In genomic region chr10:112565434-112566053, GRCh38 we compare ENCODE assay signal across 9 cellular contexts.
A peak's percentile ranks its signal among the peaks of the same experiment; 100 is the strongest.
DNase-seq lines count a peak whose midpoint lies in the region; ATAC-seq and FAIRE-seq lines count a peak whose summit lies in the region.
"Had no signal": no experiment of that assay in that cellular context is flagged by ENCODE, and none has a peak within 500 bp of the region (broad histone marks: within the 10 kb centered on the region; RNA-seq: fewer than 3 reads in every experiment).

No MANE protein-coding gene starts in this region.

- 45 to 54% (median 52%) methylated on average over 4 of the region's 4 CpGs for WGBS in small intestine, 3 donors

- H3K4me1 ChIP-seq in HAP-1 (peaks cover 12% of the 10 kb centered on the region), adipocyte (ENCODE audit: control insufficient read depth, insufficient read depth, low read length) (peaks cover 17% of the 10 kb centered on the region), small intestine (ENCODE audit: control insufficient read depth in 2 of 2, insufficient read depth in 1 of 2, low read depth in 1 of 2, low read length in 1 of 2) (peaks cover 0 to 3% of the 10 kb centered on the region in 2 donors)

- in situ Hi-C loops in HAP-1 (cut with MboI; ENCODE audit: low sequenced_read_pairs) = loop anchor here (10.0 kb wide), 2 partner anchors 119 to 819 kb away; no protein-coding TSS in a partner anchor

- H3K36me3 ChIP-seq in HAP-1 (replicated peaks) (no peaks in the 10 kb centered on the region), adipocyte (ENCODE audit: control insufficient read depth, insufficient read depth, low read length, severe bottlenecking) (no peaks in the 10 kb centered on the region), small intestine (ENCODE audit: control insufficient read depth in 2 of 2, insufficient read depth in 2 of 2, low read length in 2 of 2) (no peaks in the 10 kb centered on the region)

- no peak overlapping the region for H3K4me3 ChIP-seq in HAP-1
- H3K4me3 ChIP-seq in adipocyte (ENCODE audit: low read length) = no peak overlapping the region
- H3K4me3 ChIP-seq in small intestine (ENCODE audit: low read depth in 1 of 2, low read length in 2 of 2) = no peak overlapping the region

- intact Hi-C loops in left ventricle myocardium superior (cut with micrococcal nuclease) = no loop called here

- H3K27ac ChIP-seq in small intestine (ENCODE audit: low read depth in 1 of 2, low read length in 1 of 2) = no peak overlapping the region
- H3K27ac ChIP-seq: KMS-11 had no signal

- peak; percentile 96 for FAIRE-seq in small intestine (lab: Jason Lieb, UNC)

- no peaks in the 10 kb centered on the region for H3K27me3 ChIP-seq in HAP-1 (ENCODE audit: low read depth)
- no peaks in the 10 kb centered on the region for H3K27me3 ChIP-seq in adipocyte (replicated peaks; ENCODE audit: control insufficient read depth, insufficient read depth, low read length)
- no peaks in the 10 kb centered on the region for H3K27me3 ChIP-seq in small intestine (ENCODE audit: control insufficient read depth in 2 of 2, insufficient read depth in 2 of 2, low read length in 2 of 2)

- no peaks in the 10 kb centered on the region for H3K9me3 ChIP-seq in HAP-1
- H3K9me3 ChIP-seq in adipocyte (ENCODE audit: control insufficient read depth, low read length) = no peaks in the 10 kb centered on the region
- no peaks in the 10 kb centered on the region for H3K9me3 ChIP-seq in small intestine (ENCODE audit: control insufficient read depth, low read depth)

- ATAC-seq in left ventricle myocardium superior (peak; percentile 38), GM18907 (IDR thresholded peaks at IDR 0.05; ENCODE audit: unreplicated experiment) (no peak)

- peak; percentile 23 for DNase-seq in COLO829 (ENCODE audit: low spot score)
- peak; percentile 62 to 72 for DNase-seq in HAP-1 (ENCODE audit: low spot score in 2 of 2)
- DNase-seq in NCI-H2171 (lab: John Stamatoyannopoulos, UW) = peak; percentile 7
- DNase-seq in adipocyte (ENCODE audit: low read depth) = peak; percentile 87
- no peak for DNase-seq in left ventricle myocardium superior
- DNase-seq in small intestine = peak; percentile 78
- DNase-seq in stimulated activated CD4-positive, alpha-beta T cell treated with anti-CD3 and anti-CD28 coated beads, Interleukin-1b, Interleukin-23, amount 100 ng/mL, for 48 hours = no peak

- H3K9ac ChIP-seq in adipocyte (ENCODE audit: low read length) = no peak overlapping the region
- H3K9ac ChIP-seq: KMS-11 had no signal

Comparison
In these comparisons a context has a peak if more than half of its experiments do, and no peak if none do; other contexts are left out.
1. DNase-seq: peak in COLO829 (single experiment), HAP-1 (2 of 2), NCI-H2171 (single experiment), adipocyte (single experiment) and small intestine (single experiment); none in left ventricle myocardium superior (single experiment) and stimulated activated CD4-positive, alpha-beta T cell treated with anti-CD3 and anti-CD28 coated beads, Interleukin-1b, Interleukin-23, amount 100 ng/mL, for 48 hours (single experiment).